In genomic region chr11:65184146-65184545, GRCh38 we compare ENCODE assay signal across 12 cellular contexts. TPM values are rescaled to one million over a fixed set of nuclear protein-coding genes. Genes with fewer than 3 reads are reported as not detected.
DNase-seq lines count a peak whose midpoint lies in the region; TF ChIP-seq lines count a peak whose summit lies in the region.
"Had no signal": no experiment of that assay in that cellular context is flagged by ENCODE, and none has a peak within 500 bp of the region (broad histone marks: within the 10 kb centered on the region; RNA-seq: fewer than 3 reads in every experiment).

No MANE protein-coding gene starts in this region.

- H2BK12ac ChIP-seq in H9 (ENCODE audit: insufficient read length, low read depth, low read length) (no peak overlapping the region), mesenchymal stem cell (ENCODE audit: low read length in 2 of 2) (no peak overlapping the region)

- H3K27ac ChIP-seq in BLaER1 (no peak overlapping the region), H9 (ENCODE audit: insufficient read length, low read depth, low read length) (no peak overlapping the region), mesenchymal stem cell (ENCODE audit: low read length, poor library complexity, severe bottlenecking) (no peak overlapping the region)
- H3K27ac ChIP-seq: HL-60 had no signal

- no peaks in the 10 kb centered on the region for H3K27me3 Mint-ChIP-seq in H9 (ENCODE audit: low read depth)

- H3K4ac ChIP-seq in H9 (ENCODE audit: low read depth, low read length) (no peak overlapping the region), mesenchymal stem cell (ENCODE audit: low read depth in 1 of 2, low read length in 2 of 2) (no peak overlapping the region)

- H3K79me1 ChIP-seq in H9 (ENCODE audit: insufficient read depth, low read depth, low read length, poor library complexity, severe bottlenecking), result no peaks in the 10 kb centered on the region
- peaks cover 43% of the 10 kb centered on the region for H3K79me1 ChIP-seq in mesenchymal stem cell (replicated peaks; ENCODE audit: low read length, poor library complexity, severe bottlenecking)

- H4K8ac ChIP-seq in H9 (replicated peaks; ENCODE audit: insufficient read length, low read depth, low read length) (no peak overlapping the region), mesenchymal stem cell (ENCODE audit: low read length) (peak overlapping the region; percentile 29)

- TF ChIP-seq POLR2A in lower leg skin (IDR thresholded peaks at IDR 0.05), result no peak

- H2AK5ac ChIP-seq in H9 (ENCODE audit: insufficient read length, low read length) (no peak overlapping the region), mesenchymal stem cell (ENCODE audit: low read length, severe bottlenecking) (no peak overlapping the region)

- H3K14ac ChIP-seq in H9 (ENCODE audit: insufficient read depth, low read length) (no peak overlapping the region), mesenchymal stem cell (ENCODE audit: low read length in 2 of 2) (no peak overlapping the region)

- peaks cover 20 to 33% (median 33%) of the 10 kb centered on the region in 3 experiments for H3K36me3 Mint-ChIP-seq in H9 (ENCODE audit: insufficient read depth in 1 of 3, low read depth in 3 of 3)

- H3K9me3 Mint-ChIP-seq in H9, result no peaks in the 10 kb centered on the region
- H3K9me3 Mint-ChIP-seq: activated T-cell treated with anti-CD3 and anti-CD28 coated beads, Interleukin-2, amount 50 U/mL, for 4 hours had no signal

- H3K18ac ChIP-seq in H9 (ENCODE audit: insufficient read length, low read depth, low read length) (no peak overlapping the region), mesenchymal stem cell (ENCODE audit: low read depth in 1 of 2, low read length in 2 of 2) (no peak overlapping the region)

- H2BK15ac ChIP-seq in H9 (ENCODE audit: low read depth, low read length) (no peak overlapping the region), mesenchymal stem cell (ENCODE audit: low read depth, poor library complexity, severe bottlenecking) (no peak overlapping the region)

- no CpG with 5 or more reads among the region's 22 CpGs for WGBS in H9 (ENCODE audit: extremely low coverage, insufficient read length, low lambda C conversion rate)
- WGBS in mesenchymal stem cell, result 86% methylated on average over 22 of the region's 22 CpGs
- WGBS in lower leg skin, 2 donors, result 68 to 77% methylated on average over 22 of the region's 22 CpGs

- H3K4me3 ChIP-seq in BLaER1 (no peak overlapping the region), mesenchymal stem cell (ENCODE audit: insufficient read depth in 1 of 2, low read depth in 1 of 2, low read length in 2 of 2) (no peak overlapping the region), lower leg skin (ENCODE audit: low read depth, poor library complexity, severe bottlenecking) (no peak overlapping the region)

- no peaks in the 10 kb centered on the region for H3K27me3 ChIP-seq in BLaER1
- no peaks in the 10 kb centered on the region for H3K27me3 ChIP-seq in H9 (ENCODE audit: insufficient read depth, low read length)
- H3K27me3 ChIP-seq in mesenchymal stem cell (ENCODE audit: control insufficient read depth in 1 of 2, insufficient read depth in 1 of 2, low read length in 2 of 2), result no peaks in the 10 kb centered on the region

- peaks cover 14% of the 10 kb centered on the region for H3K23me2 ChIP-seq in H9 (ENCODE audit: insufficient read length, low read depth, low read length, poor library complexity, severe bottlenecking)

- H3K9me3 ChIP-seq in BLaER1 (no peaks in the 10 kb centered on the region), H9 (ENCODE audit: control insufficient read depth, low read depth, low read length) (no peaks in the 10 kb centered on the region), mesenchymal stem cell (ENCODE audit: control insufficient read depth, low read length) (no peaks in the 10 kb centered on the region)

- intact Hi-C loops in lower leg skin (cut with DNase I; ENCODE audit: low total_unique reads), result no loop called here

- peaks cover 43 to 48% of the 10 kb centered on the region in 2 experiments for H3K4me1 Mint-ChIP-seq in H9

- no peak overlapping the region for H3T11ph ChIP-seq in H9 (ENCODE audit: low read length)

- peaks cover 2% of the 10 kb centered on the region; the same call in 1 of the 2 replicates for H3K79me2 ChIP-seq in H9 (ENCODE audit: insufficient read depth, low read length)

- peaks cover 36% of the 10 kb centered on the region for H3K4me1 ChIP-seq in BLaER1
- H3K4me1 ChIP-seq in H9 (ENCODE audit: insufficient read depth, low read length), result peaks cover 9% of the 10 kb centered on the region; the same call in 1 of the 2 replicates
- H3K4me1 ChIP-seq in mesenchymal stem cell (ENCODE audit: control insufficient read depth, insufficient read depth, low read depth, low read length), result peaks cover 24% of the 10 kb centered on the region

- peak overlapping the region in 2 of 3 experiments; percentile 44 to 88; a peak in 2 of 7 replicates for H3K27ac Mint-ChIP-seq in H9

- H2AFZ ChIP-seq in H9 (ENCODE audit: low read length) (no peak overlapping the region), mesenchymal stem cell (ENCODE audit: low read depth, low read length) (no peak overlapping the region)

- H3K23ac ChIP-seq in H9 (ENCODE audit: insufficient read length, low read depth, low read length), result no peak overlapping the region
- no peak overlapping the region for H3K23ac ChIP-seq in mesenchymal stem cell (ENCODE audit: low read length in 2 of 2)

- H2BK120ac ChIP-seq in H9 (ENCODE audit: low read depth, low read length, poor library complexity, severe bottlenecking) (no peak overlapping the region), mesenchymal stem cell (ENCODE audit: low read depth, low read length) (no peak overlapping the region)

- H3K4me3 Mint-ChIP-seq in H9, result peak overlapping the region; percentile 92 to 96

- H4K5ac ChIP-seq in H9 (ENCODE audit: insufficient read length, low read depth, low read length), result no peak overlapping the region

- H4K91ac ChIP-seq in H9 (ENCODE audit: insufficient read length, low read depth, low read length) (no peak overlapping the region), mesenchymal stem cell (ENCODE audit: low read length) (no peak overlapping the region)

- TF ChIP-seq CTCF in H9 (conservative IDR thresholded peaks at IDR 0.05), result no peak
- no peak for TF ChIP-seq CTCF in lower leg skin (IDR thresholded peaks at IDR 0.05)

- H2BK20ac ChIP-seq in H9 (ENCODE audit: low read depth, low read length, poor library complexity, severe bottlenecking), result no peak overlapping the region

- H4K20me1 ChIP-seq in BLaER1 (peaks cover 40% of the 10 kb centered on the region), H9 (ENCODE audit: control insufficient read depth, insufficient read depth, insufficient read length) (no peaks in the 10 kb centered on the region)

- H3K56ac ChIP-seq in H9 (ENCODE audit: insufficient read length, low read depth, low read length), result no peak overlapping the region

- no peak overlapping the region for H3K9ac ChIP-seq in BLaER1
- no peak overlapping the region for H3K9ac ChIP-seq in H9 (ENCODE audit: extremely low read depth, insufficient read length, low read length)
- no peak overlapping the region for H3K9ac ChIP-seq in mesenchymal stem cell (ENCODE audit: low read length)

- peak; percentile 89 for DNase-seq in H9
- DNase-seq in cerebellum (ENCODE audit: low spot score), result peak; percentile 85
- no peak for DNase-seq in mesenchymal stem cell
- no peak for DNase-seq in glomerular visceral epithelial cell (ENCODE audit: extremely low spot score)
- no peak for DNase-seq in NCI-H1436 (lab: John Stamatoyannopoulos, UW)
- no peak for DNase-seq in COLO829 (ENCODE audit: low spot score)
- DNase-seq in lower leg skin (ENCODE audit: low spot score in 2 of 2), result no peak
- DNase-seq: activated T-cell treated with anti-CD3 and anti-CD28 coated beads, Interleukin-2, amount 50 U/mL, for 4 hours; stimulated activated CD4-positive, alpha-beta T cell treated with anti-CD3 and anti-CD28 coated beads, Interleukin-1b, Interleukin-23, amount 100 ng/mL, for 48 hours had no signal

- peak overlapping the region; percentile 99 for H3K4me2 ChIP-seq in BLaER1
- H3K4me2 ChIP-seq in H9 (ENCODE audit: insufficient read depth, insufficient read length, low read length), result peak overlapping the region; percentile 87
- H3K4me2 ChIP-seq in mesenchymal stem cell (ENCODE audit: low read length, poor library complexity, severe bottlenecking), result no peak overlapping the region

- H3K36me3 ChIP-seq in BLaER1 (peaks cover 59% of the 10 kb centered on the region), mesenchymal stem cell (ENCODE audit: control insufficient read depth in 1 of 2, insufficient read depth in 2 of 2, low read depth in 1 of 2, low read length in 2 of 2) (peaks cover 54% of the 10 kb centered on the region in 2 experiments)

- no peak overlapping the region for H2BK5ac ChIP-seq in H9 (ENCODE audit: insufficient read length, low read length)
- no peak overlapping the region for H2BK5ac ChIP-seq in mesenchymal stem cell (ENCODE audit: low read depth, low read length, poor library complexity, severe bottlenecking)

RNA-seq across cellular contexts. Expression of gene CAPN1, which starts 2.4 kb away (rescaled TPM):
- total RNA-seq in H9 (2021) (175 and 178 TPM in 2 replicates), cerebellum (61.3 TPM), lower leg skin (100 to 1,000 TPM; 284 to 464 (median 363) TPM)
- 166 TPM for polyA plus RNA-seq in mesenchymal stem cell (2013, experiment 1 of 2)
- 168 TPM for polyA plus RNA-seq in mesenchymal stem cell (2013, experiment 2 of 2)

RNA-seq across cellular contexts. Expression of gene SPDYC, which starts 14.1 kb away (rescaled TPM):
- total RNA-seq in H9 (2021) (0.44 and 0.61 TPM in 2 replicates), cerebellum (not detected), lower leg skin (not detected)
- not detected for polyA plus RNA-seq in mesenchymal stem cell (2013, experiment 1 of 2)
- not detected for polyA plus RNA-seq in mesenchymal stem cell (2013, experiment 2 of 2)
- total RNA-seq: activated T-cell treated with anti-CD3 and anti-CD28 coated beads, Interleukin-2, amount 50 U/mL, for 4 hours; posterior vena cava had no signal

RNA-seq across cellular contexts. Expression of gene SYVN1, which starts 49.8 kb away (rescaled TPM):
- total RNA-seq in H9 (2021), result 31.3 and 31.6 TPM in 2 replicates
- 9.9 TPM for total RNA-seq in cerebellum
- 33.9 TPM for polyA plus RNA-seq in mesenchymal stem cell (2013, experiment 1 of 2)
- 33.2 TPM for polyA plus RNA-seq in mesenchymal stem cell (2013, experiment 2 of 2)
- 10 to 100 TPM; 21.9 to 60.3 (median 47.8) TPM for total RNA-seq in lower leg skin

Comparison
In these comparisons a context has a peak if more than half of its experiments do, and no peak if none do; other contexts are left out.
1. DNase-seq: peak in H9 (single experiment) and cerebellum (single experiment); none in mesenchymal stem cell (single experiment), glomerular visceral epithelial cell (single experiment), NCI-H1436 (single experiment), COLO829 (single experiment) and lower leg skin (0 of 2).